ENCODE assay signal across 1 cellular context in the genomic region with DNA sequence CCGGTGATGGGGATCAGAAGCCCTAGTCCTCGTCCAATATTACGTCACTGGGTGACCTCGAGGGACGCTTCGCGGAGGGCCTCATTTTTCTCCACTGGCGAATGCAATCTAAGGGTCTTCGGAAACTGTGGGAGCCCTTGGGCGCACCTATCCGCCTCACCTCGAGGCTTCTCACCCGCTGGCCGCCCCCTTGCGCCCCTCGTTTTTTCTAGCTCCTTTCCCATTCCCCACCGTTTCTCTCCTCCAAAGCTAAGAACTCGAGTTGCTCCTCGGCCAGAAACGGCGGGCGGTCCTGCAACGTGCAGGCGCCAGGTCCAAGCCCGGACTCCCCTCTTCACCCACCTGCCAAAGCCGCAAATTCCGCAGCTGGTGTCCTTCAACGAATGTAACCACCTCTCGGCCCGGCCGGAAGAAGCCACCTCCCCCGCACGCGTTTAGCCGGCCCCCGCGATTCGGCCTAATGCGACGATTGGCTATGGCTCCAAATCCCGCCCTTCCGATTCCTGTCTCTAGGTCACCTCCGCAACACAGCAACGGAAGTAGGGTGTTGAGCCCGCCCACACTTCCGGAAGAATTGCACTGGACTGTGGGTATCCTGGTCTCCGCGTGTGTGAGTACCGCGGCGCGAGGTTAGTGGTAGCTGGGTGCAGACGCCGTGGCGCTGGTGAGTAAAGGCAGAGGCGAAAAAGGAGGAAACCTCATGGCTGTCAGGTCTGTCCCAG.
TF ChIP-seq lines count a peak whose summit lies in the region.

A gene with protein sequence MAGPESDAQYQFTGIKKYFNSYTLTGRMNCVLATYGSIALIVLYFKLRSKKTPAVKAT (minus strand): TSS at position 409 of the 722 bp plus-strand sequence. CDS start 4,018 bp downstream, outside the sequence.
A gene with protein sequence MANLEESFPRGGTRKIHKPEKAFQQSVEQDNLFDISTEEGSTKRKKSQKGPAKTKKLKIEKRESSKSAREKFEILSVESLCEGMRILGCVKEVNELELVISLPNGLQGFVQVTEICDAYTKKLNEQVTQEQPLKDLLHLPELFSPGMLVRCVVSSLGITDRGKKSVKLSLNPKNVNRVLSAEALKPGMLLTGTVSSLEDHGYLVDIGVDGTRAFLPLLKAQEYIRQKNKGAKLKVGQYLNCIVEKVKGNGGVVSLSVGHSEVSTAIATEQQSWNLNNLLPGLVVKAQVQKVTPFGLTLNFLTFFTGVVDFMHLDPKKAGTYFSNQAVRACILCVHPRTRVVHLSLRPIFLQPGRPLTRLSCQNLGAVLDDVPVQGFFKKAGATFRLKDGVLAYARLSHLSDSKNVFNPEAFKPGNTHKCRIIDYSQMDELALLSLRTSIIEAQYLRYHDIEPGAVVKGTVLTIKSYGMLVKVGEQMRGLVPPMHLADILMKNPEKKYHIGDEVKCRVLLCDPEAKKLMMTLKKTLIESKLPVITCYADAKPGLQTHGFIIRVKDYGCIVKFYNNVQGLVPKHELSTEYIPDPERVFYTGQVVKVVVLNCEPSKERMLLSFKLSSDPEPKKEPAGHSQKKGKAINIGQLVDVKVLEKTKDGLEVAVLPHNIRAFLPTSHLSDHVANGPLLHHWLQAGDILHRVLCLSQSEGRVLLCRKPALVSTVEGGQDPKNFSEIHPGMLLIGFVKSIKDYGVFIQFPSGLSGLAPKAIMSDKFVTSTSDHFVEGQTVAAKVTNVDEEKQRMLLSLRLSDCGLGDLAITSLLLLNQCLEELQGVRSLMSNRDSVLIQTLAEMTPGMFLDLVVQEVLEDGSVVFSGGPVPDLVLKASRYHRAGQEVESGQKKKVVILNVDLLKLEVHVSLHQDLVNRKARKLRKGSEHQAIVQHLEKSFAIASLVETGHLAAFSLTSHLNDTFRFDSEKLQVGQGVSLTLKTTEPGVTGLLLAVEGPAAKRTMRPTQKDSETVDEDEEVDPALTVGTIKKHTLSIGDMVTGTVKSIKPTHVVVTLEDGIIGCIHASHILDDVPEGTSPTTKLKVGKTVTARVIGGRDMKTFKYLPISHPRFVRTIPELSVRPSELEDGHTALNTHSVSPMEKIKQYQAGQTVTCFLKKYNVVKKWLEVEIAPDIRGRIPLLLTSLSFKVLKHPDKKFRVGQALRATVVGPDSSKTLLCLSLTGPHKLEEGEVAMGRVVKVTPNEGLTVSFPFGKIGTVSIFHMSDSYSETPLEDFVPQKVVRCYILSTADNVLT (N-terminal part only) (plus strand): TSS at position 560 of the 722 bp plus-strand sequence. CDS start 1,801 bp downstream, outside the sequence.

TF ChIP-seq in HepG2, 621 proteins besides CTCF, POLR2A, EP300 and RAD21 (continued from another document and continues in another):
- TF ChIP-seq, protein P1, sequence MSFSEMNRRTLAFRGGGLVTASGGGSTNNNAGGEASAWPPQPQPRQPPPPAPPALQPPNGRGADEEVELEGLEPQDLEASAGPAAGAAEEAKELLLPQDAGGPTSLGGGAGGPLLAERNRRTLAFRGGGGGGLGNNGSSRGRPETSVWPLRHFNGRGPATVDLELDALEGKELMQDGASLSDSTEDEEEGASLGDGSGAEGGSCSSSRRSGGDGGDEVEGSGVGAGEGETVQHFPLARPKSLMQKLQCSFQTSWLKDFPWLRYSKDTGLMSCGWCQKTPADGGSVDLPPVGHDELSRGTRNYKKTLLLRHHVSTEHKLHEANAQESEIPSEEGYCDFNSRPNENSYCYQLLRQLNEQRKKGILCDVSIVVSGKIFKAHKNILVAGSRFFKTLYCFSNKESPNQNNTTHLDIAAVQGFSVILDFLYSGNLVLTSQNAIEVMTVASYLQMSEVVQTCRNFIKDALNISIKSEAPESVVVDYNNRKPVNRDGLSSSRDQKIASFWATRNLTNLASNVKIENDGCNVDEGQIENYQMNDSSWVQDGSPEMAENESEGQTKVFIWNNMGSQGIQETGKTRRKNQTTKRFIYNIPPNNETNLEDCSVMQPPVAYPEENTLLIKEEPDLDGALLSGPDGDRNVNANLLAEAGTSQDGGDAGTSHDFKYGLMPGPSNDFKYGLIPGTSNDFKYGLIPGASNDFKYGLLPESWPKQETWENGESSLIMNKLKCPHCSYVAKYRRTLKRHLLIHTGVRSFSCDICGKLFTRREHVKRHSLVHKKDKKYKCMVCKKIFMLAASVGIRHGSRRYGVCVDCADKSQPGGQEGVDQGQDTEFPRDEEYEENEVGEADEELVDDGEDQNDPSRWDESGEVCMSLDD (CRISPR knock-in tag; IDR thresholded peaks at IDR 0.05; ENCODE audit: borderline replicate concordance): 0 out of 2 replicates have a peak, but pooled peaks have one; percentile 38
- TF ChIP-seq SYNCRIP (IDR thresholded peaks at IDR 0.05; ENCODE audit: insufficient read depth, low read depth, low read length) (no peak), KDM1A (CRISPR knock-in tag; IDR thresholded peaks at IDR 0.05) (no peak), RFX3 (CRISPR knock-in tag; IDR thresholded peaks at IDR 0.05) (no peak; the same call in none of the 2 replicates), ZNF138 (CRISPR knock-in tag; IDR thresholded peaks at IDR 0.05; ENCODE audit: low read depth) (no peak), ZNF567 (CRISPR knock-in tag; IDR thresholded peaks at IDR 0.05; ENCODE audit: borderline replicate concordance) (no peak), CEBPB (IDR thresholded peaks at IDR 0.05; ENCODE audit: borderline replicate concordance, low read depth, low read length) (no peak), IKZF1 (IDR thresholded peaks at IDR 0.05) (no peak), SRF (IDR thresholded peaks at IDR 0.05; ENCODE audit: low read depth, low read length) (no peak), MIER2 (CRISPR knock-in tag; IDR thresholded peaks at IDR 0.05) (no peak), SCMH1 (CRISPR knock-in tag; IDR thresholded peaks at IDR 0.05; ENCODE audit: borderline replicate concordance) (no peak), ZNF564 (CRISPR knock-in tag; IDR thresholded peaks at IDR 0.05) (peak; percentile 56; the same call in 1 of the 2 replicates), HOXD1 (CRISPR knock-in tag; IDR thresholded peaks at IDR 0.05) (no peak; the same call in 1 of the 2 replicates), KMT2B (CRISPR knock-in tag; IDR thresholded peaks at IDR 0.05) (peak; percentile 92), ZSCAN20 (CRISPR knock-in tag; IDR thresholded peaks at IDR 0.05; ENCODE audit: borderline replicate concordance) (no peak), NFE2L1 (CRISPR knock-in tag; IDR thresholded peaks at IDR 0.05; ENCODE audit: borderline replicate concordance) (no peak), ZNF790 (CRISPR knock-in tag; IDR thresholded peaks at IDR 0.05; ENCODE audit: borderline replicate concordance) (0 out of 2 replicates have a peak, but pooled peaks have one; percentile 28), CHD4 (IDR thresholded peaks at IDR 0.05; ENCODE audit: borderline replicate concordance, low read length) (no peak), HES4 (CRISPR knock-in tag; IDR thresholded peaks at IDR 0.05; ENCODE audit: borderline replicate concordance) (no peak)
- TF ChIP-seq, protein P2, sequence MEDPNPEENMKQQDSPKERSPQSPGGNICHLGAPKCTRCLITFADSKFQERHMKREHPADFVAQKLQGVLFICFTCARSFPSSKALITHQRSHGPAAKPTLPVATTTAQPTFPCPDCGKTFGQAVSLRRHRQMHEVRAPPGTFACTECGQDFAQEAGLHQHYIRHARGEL (CRISPR knock-in tag; IDR thresholded peaks at IDR 0.05): no peak
- TF ChIP-seq, protein P3, sequence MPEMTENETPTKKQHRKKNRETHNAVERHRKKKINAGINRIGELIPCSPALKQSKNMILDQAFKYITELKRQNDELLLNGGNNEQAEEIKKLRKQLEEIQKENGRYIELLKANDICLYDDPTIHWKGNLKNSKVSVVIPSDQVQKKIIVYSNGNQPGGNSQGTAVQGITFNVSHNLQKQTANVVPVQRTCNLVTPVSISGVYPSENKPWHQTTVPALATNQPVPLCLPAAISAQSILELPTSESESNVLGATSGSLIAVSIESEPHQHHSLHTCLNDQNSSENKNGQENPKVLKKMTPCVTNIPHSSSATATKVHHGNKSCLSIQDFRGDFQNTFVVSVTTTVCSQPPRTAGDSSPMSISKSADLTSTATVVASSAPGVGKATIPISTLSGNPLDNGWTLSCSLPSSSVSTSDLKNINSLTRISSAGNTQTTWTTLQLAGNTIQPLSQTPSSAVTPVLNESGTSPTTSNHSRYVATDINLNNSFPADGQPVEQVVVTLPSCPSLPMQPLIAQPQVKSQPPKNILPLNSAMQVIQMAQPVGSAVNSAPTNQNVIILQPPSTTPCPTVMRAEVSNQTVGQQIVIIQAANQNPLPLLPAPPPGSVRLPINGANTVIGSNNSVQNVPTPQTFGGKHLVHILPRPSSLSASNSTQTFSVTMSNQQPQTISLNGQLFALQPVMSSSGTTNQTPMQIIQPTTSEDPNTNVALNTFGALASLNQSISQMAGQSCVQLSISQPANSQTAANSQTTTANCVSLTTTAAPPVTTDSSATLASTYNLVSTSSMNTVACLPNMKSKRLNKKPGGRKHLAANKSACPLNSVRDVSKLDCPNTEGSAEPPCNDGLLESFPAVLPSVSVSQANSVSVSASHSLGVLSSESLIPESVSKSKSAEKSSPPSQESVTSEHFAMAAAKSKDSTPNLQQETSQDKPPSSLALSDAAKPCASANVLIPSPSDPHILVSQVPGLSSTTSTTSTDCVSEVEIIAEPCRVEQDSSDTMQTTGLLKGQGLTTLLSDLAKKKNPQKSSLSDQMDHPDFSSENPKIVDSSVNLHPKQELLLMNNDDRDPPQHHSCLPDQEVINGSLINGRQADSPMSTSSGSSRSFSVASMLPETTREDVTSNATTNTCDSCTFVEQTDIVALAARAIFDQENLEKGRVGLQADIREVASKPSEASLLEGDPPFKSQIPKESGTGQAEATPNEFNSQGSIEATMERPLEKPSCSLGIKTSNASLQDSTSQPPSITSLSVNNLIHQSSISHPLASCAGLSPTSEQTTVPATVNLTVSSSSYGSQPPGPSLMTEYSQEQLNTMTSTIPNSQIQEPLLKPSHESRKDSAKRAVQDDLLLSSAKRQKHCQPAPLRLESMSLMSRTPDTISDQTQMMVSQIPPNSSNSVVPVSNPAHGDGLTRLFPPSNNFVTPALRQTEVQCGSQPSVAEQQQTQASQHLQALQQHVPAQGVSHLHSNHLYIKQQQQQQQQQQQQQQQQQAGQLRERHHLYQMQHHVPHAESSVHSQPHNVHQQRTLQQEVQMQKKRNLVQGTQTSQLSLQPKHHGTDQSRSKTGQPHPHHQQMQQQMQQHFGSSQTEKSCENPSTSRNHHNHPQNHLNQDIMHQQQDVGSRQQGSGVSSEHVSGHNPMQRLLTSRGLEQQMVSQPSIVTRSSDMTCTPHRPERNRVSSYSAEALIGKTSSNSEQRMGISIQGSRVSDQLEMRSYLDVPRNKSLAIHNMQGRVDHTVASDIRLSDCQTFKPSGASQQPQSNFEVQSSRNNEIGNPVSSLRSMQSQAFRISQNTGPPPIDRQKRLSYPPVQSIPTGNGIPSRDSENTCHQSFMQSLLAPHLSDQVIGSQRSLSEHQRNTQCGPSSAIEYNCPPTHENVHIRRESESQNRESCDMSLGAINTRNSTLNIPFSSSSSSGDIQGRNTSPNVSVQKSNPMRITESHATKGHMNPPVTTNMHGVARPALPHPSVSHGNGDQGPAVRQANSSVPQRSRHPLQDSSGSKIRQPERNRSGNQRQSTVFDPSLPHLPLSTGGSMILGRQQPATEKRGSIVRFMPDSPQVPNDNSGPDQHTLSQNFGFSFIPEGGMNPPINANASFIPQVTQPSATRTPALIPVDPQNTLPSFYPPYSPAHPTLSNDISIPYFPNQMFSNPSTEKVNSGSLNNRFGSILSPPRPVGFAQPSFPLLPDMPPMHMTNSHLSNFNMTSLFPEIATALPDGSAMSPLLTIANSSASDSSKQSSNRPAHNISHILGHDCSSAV (CRISPR knock-in tag; IDR thresholded peaks at IDR 0.05; ENCODE audit: borderline replicate concordance): no peak
- TF ChIP-seq, protein P4, sequence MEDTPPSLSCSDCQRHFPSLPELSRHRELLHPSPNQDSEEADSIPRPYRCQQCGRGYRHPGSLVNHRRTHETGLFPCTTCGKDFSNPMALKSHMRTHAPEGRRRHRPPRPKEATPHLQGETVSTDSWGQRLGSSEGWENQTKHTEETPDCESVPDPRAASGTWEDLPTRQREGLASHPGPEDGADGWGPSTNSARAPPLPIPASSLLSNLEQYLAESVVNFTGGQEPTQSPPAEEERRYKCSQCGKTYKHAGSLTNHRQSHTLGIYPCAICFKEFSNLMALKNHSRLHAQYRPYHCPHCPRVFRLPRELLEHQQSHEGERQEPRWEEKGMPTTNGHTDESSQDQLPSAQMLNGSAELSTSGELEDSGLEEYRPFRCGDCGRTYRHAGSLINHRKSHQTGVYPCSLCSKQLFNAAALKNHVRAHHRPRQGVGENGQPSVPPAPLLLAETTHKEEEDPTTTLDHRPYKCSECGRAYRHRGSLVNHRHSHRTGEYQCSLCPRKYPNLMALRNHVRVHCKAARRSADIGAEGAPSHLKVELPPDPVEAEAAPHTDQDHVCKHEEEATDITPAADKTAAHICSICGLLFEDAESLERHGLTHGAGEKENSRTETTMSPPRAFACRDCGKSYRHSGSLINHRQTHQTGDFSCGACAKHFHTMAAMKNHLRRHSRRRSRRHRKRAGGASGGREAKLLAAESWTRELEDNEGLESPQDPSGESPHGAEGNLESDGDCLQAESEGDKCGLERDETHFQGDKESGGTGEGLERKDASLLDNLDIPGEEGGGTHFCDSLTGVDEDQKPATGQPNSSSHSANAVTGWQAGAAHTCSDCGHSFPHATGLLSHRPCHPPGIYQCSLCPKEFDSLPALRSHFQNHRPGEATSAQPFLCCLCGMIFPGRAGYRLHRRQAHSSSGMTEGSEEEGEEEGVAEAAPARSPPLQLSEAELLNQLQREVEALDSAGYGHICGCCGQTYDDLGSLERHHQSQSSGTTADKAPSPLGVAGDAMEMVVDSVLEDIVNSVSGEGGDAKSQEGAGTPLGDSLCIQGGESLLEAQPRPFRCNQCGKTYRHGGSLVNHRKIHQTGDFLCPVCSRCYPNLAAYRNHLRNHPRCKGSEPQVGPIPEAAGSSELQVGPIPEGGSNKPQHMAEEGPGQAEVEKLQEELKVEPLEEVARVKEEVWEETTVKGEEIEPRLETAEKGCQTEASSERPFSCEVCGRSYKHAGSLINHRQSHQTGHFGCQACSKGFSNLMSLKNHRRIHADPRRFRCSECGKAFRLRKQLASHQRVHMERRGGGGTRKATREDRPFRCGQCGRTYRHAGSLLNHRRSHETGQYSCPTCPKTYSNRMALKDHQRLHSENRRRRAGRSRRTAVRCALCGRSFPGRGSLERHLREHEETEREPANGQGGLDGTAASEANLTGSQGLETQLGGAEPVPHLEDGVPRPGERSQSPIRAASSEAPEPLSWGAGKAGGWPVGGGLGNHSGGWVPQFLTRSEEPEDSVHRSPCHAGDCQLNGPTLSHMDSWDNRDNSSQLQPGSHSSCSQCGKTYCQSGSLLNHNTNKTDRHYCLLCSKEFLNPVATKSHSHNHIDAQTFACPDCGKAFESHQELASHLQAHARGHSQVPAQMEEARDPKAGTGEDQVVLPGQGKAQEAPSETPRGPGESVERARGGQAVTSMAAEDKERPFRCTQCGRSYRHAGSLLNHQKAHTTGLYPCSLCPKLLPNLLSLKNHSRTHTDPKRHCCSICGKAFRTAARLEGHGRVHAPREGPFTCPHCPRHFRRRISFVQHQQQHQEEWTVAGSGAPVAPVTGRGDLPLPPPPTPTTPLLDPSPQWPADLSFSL (CRISPR knock-in tag; IDR thresholded peaks at IDR 0.05): no peak
- TF ChIP-seq, protein P5, sequence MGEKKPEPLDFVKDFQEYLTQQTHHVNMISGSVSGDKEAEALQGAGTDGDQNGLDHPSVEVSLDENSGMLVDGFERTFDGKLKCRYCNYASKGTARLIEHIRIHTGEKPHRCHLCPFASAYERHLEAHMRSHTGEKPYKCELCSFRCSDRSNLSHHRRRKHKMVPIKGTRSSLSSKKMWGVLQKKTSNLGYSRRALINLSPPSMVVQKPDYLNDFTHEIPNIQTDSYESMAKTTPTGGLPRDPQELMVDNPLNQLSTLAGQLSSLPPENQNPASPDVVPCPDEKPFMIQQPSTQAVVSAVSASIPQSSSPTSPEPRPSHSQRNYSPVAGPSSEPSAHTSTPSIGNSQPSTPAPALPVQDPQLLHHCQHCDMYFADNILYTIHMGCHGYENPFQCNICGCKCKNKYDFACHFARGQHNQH (CRISPR knock-in tag; IDR thresholded peaks at IDR 0.05): peak; percentile 83
